Comparison of ENCODE assay signal across 1 cellular context in genomic region chr16:62805221-62805857, GRCh38.
TF ChIP-seq lines count a peak whose summit lies in the region.

No MANE protein-coding gene starts in this region.

TF ChIP-seq in GM23338, 12 proteins besides CTCF, POLR2A, EP300 and RAD21 (continued from another document):
- TF ChIP-seq ZNF462 (CRISPR knock-in tag; IDR thresholded peaks at IDR 0.05) = no peak
- no peak for TF ChIP-seq NANOG (IDR thresholded peaks at IDR 0.05; ENCODE audit: borderline replicate concordance)
- TF ChIP-seq CREB1 (CRISPR knock-in tag; IDR thresholded peaks at IDR 0.05; ENCODE audit: low read depth) = no peak
- no peak for TF ChIP-seq POLR2AphosphoS5 (IDR thresholded peaks at IDR 0.05; ENCODE audit: low read depth)
- TF ChIP-seq ZNF331 (CRISPR knock-in tag; IDR thresholded peaks at IDR 0.05; ENCODE audit: low read depth) = no peak
- no peak for TF ChIP-seq STAT1 (IDR thresholded peaks at IDR 0.05; ENCODE audit: unreplicated experiment)
- no peak for TF ChIP-seq JUNB (IDR thresholded peaks at IDR 0.05; ENCODE audit: unreplicated experiment)
- no peak for TF ChIP-seq EZH2phosphoT487 (IDR thresholded peaks at IDR 0.05; ENCODE audit: unreplicated experiment)
- TF ChIP-seq EZH2 (IDR thresholded peaks at IDR 0.05; ENCODE audit: low read depth, unreplicated experiment) = no peak
